ENCODE assay signal across 8 cellular contexts in the genomic region with DNA sequence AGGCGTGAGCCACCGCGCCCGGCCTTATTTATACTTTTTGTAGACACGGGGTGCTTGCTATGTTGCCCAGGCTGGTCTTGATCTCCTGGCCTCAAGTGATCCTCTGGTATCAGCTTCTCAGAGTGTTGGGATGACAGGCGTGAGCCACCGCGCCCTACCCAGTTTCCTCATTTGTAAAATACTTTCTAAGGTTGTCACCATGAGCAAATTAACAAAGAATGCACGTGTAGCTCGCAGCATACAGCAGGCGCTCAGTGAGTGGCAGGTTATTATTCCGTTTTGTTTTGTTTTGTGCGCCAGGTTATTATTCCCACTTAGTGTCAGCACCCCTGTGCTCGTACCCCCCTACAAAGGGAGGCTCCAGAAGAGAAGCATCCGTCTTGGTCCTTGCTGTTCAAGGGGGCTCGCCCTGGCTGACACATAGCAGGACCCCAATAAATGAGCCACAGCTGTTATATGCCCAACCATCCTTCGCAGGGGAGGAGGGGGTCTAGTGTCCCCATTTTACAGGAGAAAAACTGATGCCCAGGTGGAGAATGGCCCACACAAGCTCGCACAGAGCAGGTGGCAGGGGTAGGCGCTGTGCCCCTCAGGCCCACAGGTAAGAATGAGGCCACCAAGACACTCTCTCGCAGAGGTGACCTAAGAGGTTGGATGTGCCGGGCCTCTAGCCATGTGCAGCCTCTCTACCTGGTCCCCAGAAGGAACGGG.
DNase-seq lines count a peak whose midpoint lies in the region; TF ChIP-seq lines count a peak whose summit lies in the region.

No MANE protein-coding gene starts in this region.

- H3K4me1 ChIP-seq in iPS DF 6.9 (ENCODE audit: control insufficient read depth, insufficient read depth, low read length) (peaks cover 6% of the 10 kb centered on the region), stomach smooth muscle (ENCODE audit: control insufficient read depth, insufficient read depth, low read length) (peaks cover 53% of the 10 kb centered on the region)

- CTCF ChIA-PET in activated naive CD4-positive, alpha-beta T cell treated with anti-CD3 and anti-CD28 coated beads, Interleukin-2, amount 10 ng/mL, durations not matched to agents 7 days and 5 days (lab: Charles Lee), result no interaction called here

- H3K27me3 ChIP-seq in iPS DF 6.9 (ENCODE audit: control insufficient read depth, insufficient read depth, low read length), result no peaks in the 10 kb centered on the region
- no peaks in the 10 kb centered on the region for H3K27me3 ChIP-seq in stomach smooth muscle (ENCODE audit: control insufficient read depth in 1 of 2, insufficient read depth in 2 of 2, low read length in 2 of 2)

- H3K9me3 ChIP-seq in iPS DF 6.9 (ENCODE audit: control insufficient read depth, insufficient read depth, low read length) (no peaks in the 10 kb centered on the region), stomach smooth muscle (ENCODE audit: control insufficient read depth in 2 of 2, low read length in 2 of 2) (no peaks in the 10 kb centered on the region)

- H3K9me3 Mint-ChIP-seq in activated naive CD4-positive, alpha-beta T cell treated with anti-CD3 and anti-CD28 coated beads, Interleukin-2, amount 10 ng/mL, durations not matched to agents 7 days and 5 days, result no peaks in the 10 kb centered on the region

- H3K27ac ChIP-seq in iPS DF 6.9 (ENCODE audit: low read length) (no peak overlapping the region), stomach smooth muscle (ENCODE audit: low read length) (peak overlapping the region; percentile 87)

- H3K4me3 Mint-ChIP-seq in activated naive CD4-positive, alpha-beta T cell treated with anti-CD3 and anti-CD28 coated beads, Interleukin-2, amount 10 ng/mL, durations not matched to agents 7 days and 5 days, result peak overlapping the region; percentile 75

- no CpG with 5 or more reads among the region's 22 CpGs for WGBS in iPS DF 6.9 (ENCODE audit: insufficient coverage, insufficient read length)

- H3K9ac ChIP-seq in stomach smooth muscle (ENCODE audit: low read length in 2 of 2), result peak overlapping the region; percentile 58 to 65

- peaks cover 13% of the 10 kb centered on the region for H3K36me3 Mint-ChIP-seq in activated naive CD4-positive, alpha-beta T cell treated with anti-CD3 and anti-CD28 coated beads, Interleukin-2, amount 10 ng/mL, durations not matched to agents 7 days and 5 days

- H3K36me3 ChIP-seq in iPS DF 6.9 (ENCODE audit: control insufficient read depth, insufficient read depth, low read length) (peaks cover 24% of the 10 kb centered on the region), stomach smooth muscle (ENCODE audit: control insufficient read depth in 2 of 2, insufficient read depth in 2 of 2, low read length in 2 of 2) (peaks cover 29 to 34% of the 10 kb centered on the region in 2 donors)

- TF ChIP-seq CTCF in WI38 (IDR thresholded peaks at IDR 0.05; ENCODE audit: low read depth, low read length), result no peak

- H3K27me3 Mint-ChIP-seq in activated naive CD4-positive, alpha-beta T cell treated with anti-CD3 and anti-CD28 coated beads, Interleukin-2, amount 10 ng/mL, durations not matched to agents 7 days and 5 days, result no peaks in the 10 kb centered on the region

- H3K4me3 ChIP-seq in WI38 (ENCODE audit: low read depth, low read length), result peak overlapping the region; percentile 86
- peak overlapping the region; percentile 8; the same call in 1 of the 2 replicates for H3K4me3 ChIP-seq in iPS DF 6.9 (ENCODE audit: low read length)
- peak overlapping the region; percentile 85 to 90 for H3K4me3 ChIP-seq in stomach smooth muscle (ENCODE audit: low read length in 2 of 2)

- no peak for DNase-seq in activated naive CD4-positive, alpha-beta T cell treated with anti-CD3 and anti-CD28 coated beads, Interleukin-2, amount 10 ng/mL, durations not matched to agents 7 days and 5 days
- DNase-seq in activated naive CD4-positive, alpha-beta T cell (lab: John Stamatoyannopoulos, UW), result no peak
- DNase-seq in iPS DF 6.9 (ENCODE audit: low read depth, low spot score), result no peak
- DNase-seq in CD1c-positive myeloid dendritic cell (ENCODE audit: extremely low spot score), result no peak
- no peak for DNase-seq in stimulated activated CD4-positive, alpha-beta T cell treated with anti-CD3 and anti-CD28 coated beads, Interleukin-2, amount 100 ng/mL, for 48 hours
- no peak for DNase-seq in hippocampal formation (lab: John Stamatoyannopoulos, UW)

- H3K27ac Mint-ChIP-seq in activated naive CD4-positive, alpha-beta T cell treated with anti-CD3 and anti-CD28 coated beads, Interleukin-2, amount 10 ng/mL, durations not matched to agents 7 days and 5 days, result peak overlapping the region; percentile 86

- H3K4me1 Mint-ChIP-seq in activated naive CD4-positive, alpha-beta T cell treated with anti-CD3 and anti-CD28 coated beads, Interleukin-2, amount 10 ng/mL, durations not matched to agents 7 days and 5 days, result peaks cover 44% of the 10 kb centered on the region

Comparison
In these comparisons a context has a peak if more than half of its experiments do, and no peak if none do; other contexts are left out.
1. H3K4me3 ChIP-seq: peak in every context shown above with its lines; median percentile 88 in stomach smooth muscle; 86 in WI38; 8 in iPS DF 6.9.